In the genomic region with DNA sequence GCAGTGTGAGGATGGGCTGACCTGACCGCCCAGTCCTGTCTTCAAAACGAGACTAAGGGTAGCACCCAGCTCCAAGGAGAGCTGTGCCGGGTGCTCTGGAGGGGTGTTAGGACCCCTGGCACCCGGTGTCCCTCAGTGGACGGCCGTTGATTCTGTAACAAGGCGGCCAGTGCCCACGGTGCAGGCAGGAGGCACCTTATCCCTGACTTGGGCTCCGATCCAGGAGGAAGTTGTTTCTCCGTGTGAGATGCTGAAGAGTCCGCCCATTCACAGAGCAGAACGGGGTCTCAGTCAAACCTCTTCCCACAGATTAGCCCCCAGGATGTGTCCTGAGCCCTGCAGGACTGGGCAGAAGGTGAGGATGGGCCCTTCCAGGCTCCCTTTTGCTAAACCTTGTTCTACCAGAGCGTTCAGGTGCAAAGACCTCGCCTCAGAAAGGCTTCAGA, we compare ENCODE assay signal across 21 cellular contexts.
DNase-seq lines count a peak whose midpoint lies in the region; ATAC-seq and TF ChIP-seq lines count a peak whose summit lies in the region.
"Had no signal": no experiment of that assay in that cellular context is flagged by ENCODE, and none has a peak within 500 bp of the region (broad histone marks: within the 10 kb centered on the region; RNA-seq: fewer than 3 reads in every experiment).

No MANE protein-coding gene starts in this region.

- ATAC-seq in RWPE2 (ENCODE audit: low read depth) (no peak), HG02678 (IDR thresholded peaks at IDR 0.05; ENCODE audit: unreplicated experiment) (no peak)
- no peak for ATAC-seq in stimulated activated memory B cell treated with anti-CD40 and anti-IgM and Interleukin-4, amounts not matched to agents 10 μg/mL and 1 μg/mL and 100 μg/mL, for 72 hours
- ATAC-seq: activated naive CD4-positive, alpha-beta T cell treated with anti-CD3 and anti-CD28 coated beads, Interleukin-2, amount 50 U/mL, for 72 hours; K562; natural killer cell; stimulated activated naive CD8-positive, alpha-beta T cell treated with anti-CD3 and anti-CD28 coated beads, Interleukin-15, Interleukin-2, amounts not matched to agents 100 U/mL and 50 U/mL, for 24 hours had no signal

- H3K27me3 Mint-ChIP-seq in stimulated activated memory B cell treated with anti-CD40 and anti-IgM and Interleukin-4, amounts not matched to agents 10 μg/mL and 1 μg/mL and 100 μg/mL, for 72 hours = no peaks in the 10 kb centered on the region

- H3K27ac Mint-ChIP-seq in stimulated activated memory B cell treated with anti-CD40 and anti-IgM and Interleukin-4, amounts not matched to agents 10 μg/mL and 1 μg/mL and 100 μg/mL, for 72 hours = peak overlapping the region; percentile 92
- H3K27ac Mint-ChIP-seq: natural killer cell had no signal

- no peaks in the 10 kb centered on the region for H3K9me3 Mint-ChIP-seq in stimulated activated memory B cell treated with anti-CD40 and anti-IgM and Interleukin-4, amounts not matched to agents 10 μg/mL and 1 μg/mL and 100 μg/mL, for 72 hours
- H3K9me3 Mint-ChIP-seq: activated naive CD4-positive, alpha-beta T cell treated with anti-CD3 and anti-CD28 coated beads, Interleukin-2, amount 50 U/mL, for 72 hours; natural killer cell had no signal

- no peaks in the 10 kb centered on the region for H3K27me3 ChIP-seq in RWPE2 (ENCODE audit: insufficient read depth, poor library complexity, severe bottlenecking)
- H3K27me3 ChIP-seq: esophagus squamous epithelium had no signal

- H3K9me3 ChIP-seq in RWPE2 (ENCODE audit: severe bottlenecking) = no peaks in the 10 kb centered on the region
- H3K9me3 ChIP-seq: esophagus squamous epithelium, lower lobe of right lung had no signal

- no peak overlapping the region for H3K27ac ChIP-seq in RWPE2 (ENCODE audit: poor library complexity, severe bottlenecking)
- H3K27ac ChIP-seq: brain microvascular endothelial cell, dorsolateral prefrontal cortex, esophagus squamous epithelium, lower lobe of right lung had no signal

- TF ChIP-seq CTCF in RWPE2 (IDR thresholded peaks at IDR 0.05; ENCODE audit: poor library complexity, severe bottlenecking) = no peak

- peaks cover 26% of the 10 kb centered on the region for H3K36me3 Mint-ChIP-seq in stimulated activated memory B cell treated with anti-CD40 and anti-IgM and Interleukin-4, amounts not matched to agents 10 μg/mL and 1 μg/mL and 100 μg/mL, for 72 hours
- H3K36me3 Mint-ChIP-seq: natural killer cell had no signal

- DNase-seq in activated T-cell treated with anti-CD3 and anti-CD28 coated beads, Interleukin-2, amount 50 U/mL, for 1 hour = peak; percentile 17
- DNase-seq in activated T-cell treated with anti-CD3 and anti-CD28 coated beads, Interleukin-2, amount 50 U/mL, for 48 hours = no peak
- DNase-seq in RWPE2 (ENCODE audit: low spot score) (peak; percentile 32), ecto neural progenitor cell (ENCODE audit: low spot score) (peak; percentile 35), inferior parietal cortex (ENCODE audit: extremely low spot score) (no peak)
- DNase-seq in stimulated activated CD4-positive, alpha-beta T cell treated with anti-CD3 and anti-CD28 coated beads, Interleukin-2, amount 100 ng/mL, for 48 hours = no peak
- DNase-seq: brain microvascular endothelial cell; DND-41; esophagus squamous epithelium; lower lobe of right lung; natural killer cell; NCI-H2081 treated with DMSO at 0.1 percent for 48 hours; NCI-H524 treated with DMSO at 0.1 percent for 48 hours; stimulated activated CD4-positive, alpha-beta T cell treated with anti-CD3 and anti-CD28 coated beads, Interleukin-12 subunit alpha, Interleukin-12 subunit beta, amount 100 ng/mL, for 4 hours; T1000 had no signal

- no peaks in the 10 kb centered on the region for H3K4me1 ChIP-seq in RWPE2 (ENCODE audit: insufficient read depth, poor library complexity, severe bottlenecking)
- H3K4me1 ChIP-seq: esophagus squamous epithelium had no signal

- H3K4me3 ChIP-seq in RWPE2 (ENCODE audit: severe bottlenecking) = no peak overlapping the region
- H3K4me3 ChIP-seq: dorsolateral prefrontal cortex, esophagus squamous epithelium, K562, lower lobe of right lung had no signal

- H3K36me3 ChIP-seq in RWPE2 (ENCODE audit: low read depth) = no peaks in the 10 kb centered on the region
- H3K36me3 ChIP-seq: brain microvascular endothelial cell, esophagus squamous epithelium, lower lobe of right lung had no signal

- H3K4me1 Mint-ChIP-seq in stimulated activated memory B cell treated with anti-CD40 and anti-IgM and Interleukin-4, amounts not matched to agents 10 μg/mL and 1 μg/mL and 100 μg/mL, for 72 hours = peaks cover 73% of the 10 kb centered on the region

- H3K4me3 Mint-ChIP-seq in stimulated activated memory B cell treated with anti-CD40 and anti-IgM and Interleukin-4, amounts not matched to agents 10 μg/mL and 1 μg/mL and 100 μg/mL, for 72 hours = no peak overlapping the region
- H3K4me3 Mint-ChIP-seq: natural killer cell had no signal

Comparison
In these comparisons a context has a peak if more than half of its experiments do, and no peak if none do; other contexts are left out.
1. DNase-seq: peak in activated T-cell treated with anti-CD3 and anti-CD28 coated beads, Interleukin-2, amount 50 U/mL, for 1 hour (single experiment), RWPE2 (single experiment) and ecto neural progenitor cell (single experiment); none in activated T-cell treated with anti-CD3 and anti-CD28 coated beads, Interleukin-2, amount 50 U/mL, for 48 hours (0 of 2), stimulated activated CD4-positive, alpha-beta T cell treated with anti-CD3 and anti-CD28 coated beads, Interleukin-2, amount 100 ng/mL, for 48 hours (0 of 2) and inferior parietal cortex (single experiment).